Comparison of ENCODE assay signal across 9 cellular contexts in the genomic region with DNA sequence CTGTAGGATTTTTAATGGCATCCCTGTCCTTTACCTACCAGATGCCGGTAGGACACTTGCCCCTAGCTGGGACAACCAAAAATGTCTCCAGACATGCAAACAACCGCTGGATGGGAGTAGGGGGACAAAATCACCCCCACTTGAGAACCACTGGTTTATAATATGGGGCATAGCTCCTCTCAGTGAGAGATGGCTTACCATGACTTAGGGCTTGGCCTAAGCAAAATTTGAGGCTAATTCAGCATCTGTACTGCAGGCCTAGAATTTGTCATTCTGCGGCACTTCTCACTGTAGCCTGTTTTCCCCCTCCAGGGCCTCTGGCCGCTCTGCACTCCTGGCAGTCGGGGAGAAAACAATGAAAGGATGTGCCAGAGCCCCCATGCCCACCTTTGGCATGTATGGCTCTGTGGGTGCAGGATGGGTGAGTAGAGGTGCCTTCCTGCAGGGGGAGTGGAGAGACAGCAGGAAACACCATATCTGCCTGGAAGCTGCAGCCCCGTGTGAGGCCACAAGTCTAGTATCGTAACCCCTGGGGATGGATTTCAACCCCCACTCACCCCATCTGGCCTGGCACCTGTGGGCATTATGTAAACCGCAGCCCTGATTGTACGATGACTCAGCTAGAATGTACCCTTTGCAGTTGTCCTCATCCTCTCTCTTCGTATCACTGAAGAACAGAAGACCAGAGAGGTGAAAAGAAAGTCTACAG.
DNase-seq lines count a peak whose midpoint lies in the region; ATAC-seq and TF ChIP-seq lines count a peak whose summit lies in the region.
"Had no signal": no experiment of that assay in that cellular context is flagged by ENCODE, and none has a peak within 500 bp of the region (broad histone marks: within the 10 kb centered on the region; RNA-seq: fewer than 3 reads in every experiment).

No MANE protein-coding gene starts in this region.

- peak; percentile 64 for DNase-seq in Caki2 (ENCODE audit: low read depth)
- no peak for DNase-seq in NCI-H526 treated with DMSO at 0.1 percent for 48 hours (lab: John Stamatoyannopoulos, UW)
- no peak for DNase-seq in NCI-H1694 (lab: John Stamatoyannopoulos, UW)
- DNase-seq in hepatocyte (ENCODE audit: low spot score), result no peak
- DNase-seq in NOMO-1 treated with dmso at 0.1 percent for 144 hours (lab: John Stamatoyannopoulos, UW; ENCODE audit: unreplicated experiment), result no peak

- no peaks in the 10 kb centered on the region for H3K27me3 ChIP-seq in hepatocyte

- no peaks in the 10 kb centered on the region for H4K20me1 ChIP-seq in hepatocyte (ENCODE audit: insufficient read depth, poor library complexity, severe bottlenecking)

- no peak overlapping the region for H3K27ac Mint-ChIP-seq in activated T-helper 17 cell treated with anti-CD3 and anti-CD28 coated beads, Interleukin-2, amount 50 U/mL, for 72 hours
- H3K27ac Mint-ChIP-seq: memory B cell had no signal

- no peak for TF ChIP-seq CTCF in hepatocyte (IDR thresholded peaks at IDR 0.05; ENCODE audit: poor library complexity)

- peaks cover 5% of the 10 kb centered on the region for H3K4me1 Mint-ChIP-seq in activated T-helper 17 cell treated with anti-CD3 and anti-CD28 coated beads, Interleukin-2, amount 50 U/mL, for 72 hours
- H3K4me1 Mint-ChIP-seq: memory B cell had no signal

- in situ Hi-C loops in Caki2 (cut with HindIII; ENCODE audit: low pct_unique_long_range_greater_than_20kb, low sequenced_read_pairs), result no loop called here

- no peak overlapping the region for H3K27ac ChIP-seq in hepatocyte

- no peaks in the 10 kb centered on the region for H3K79me2 ChIP-seq in hepatocyte

- peaks cover 14% of the 10 kb centered on the region for H3K4me1 ChIP-seq in hepatocyte (ENCODE audit: insufficient read depth)

- ATAC-seq in GM19395 (IDR thresholded peaks at IDR 0.05; ENCODE audit: unreplicated experiment) (peak; percentile 68), HG03460 (IDR thresholded peaks at IDR 0.05; ENCODE audit: unreplicated experiment) (peak; percentile 65)
- ATAC-seq in activated T-helper 17 cell treated with anti-CD3 and anti-CD28 coated beads, Interleukin-2, amount 50 U/mL, for 72 hours (replicated peaks), result peak; percentile 14

- H3K4me3 ChIP-seq in hepatocyte, result no peak overlapping the region

- H3K36me3 ChIP-seq in hepatocyte (replicated peaks; ENCODE audit: insufficient read depth, low read depth), result no peaks in the 10 kb centered on the region

- no peaks in the 10 kb centered on the region for H3K36me3 Mint-ChIP-seq in activated T-helper 17 cell treated with anti-CD3 and anti-CD28 coated beads, Interleukin-2, amount 50 U/mL, for 72 hours (ENCODE audit: low read depth)
- H3K36me3 Mint-ChIP-seq: memory B cell had no signal

- H3K9me3 ChIP-seq in hepatocyte (ENCODE audit: low read depth), result no peaks in the 10 kb centered on the region

- H3K9me3 Mint-ChIP-seq in activated T-helper 17 cell treated with anti-CD3 and anti-CD28 coated beads, Interleukin-2, amount 50 U/mL, for 72 hours, result no peaks in the 10 kb centered on the region
- H3K9me3 Mint-ChIP-seq: memory B cell had no signal

- WGBS in hepatocyte (ENCODE audit: low lambda C conversion rate, missing lambda C conversion rate), result 87% methylated on average over 10 of the region's 10 CpGs

- no peak overlapping the region for H3K4me2 ChIP-seq in hepatocyte

- no peak overlapping the region for H3K4me3 Mint-ChIP-seq in activated T-helper 17 cell treated with anti-CD3 and anti-CD28 coated beads, Interleukin-2, amount 50 U/mL, for 72 hours
- H3K4me3 Mint-ChIP-seq: memory B cell had no signal

- H3K9me2 ChIP-seq in hepatocyte (replicated peaks; ENCODE audit: insufficient read depth), result no peaks in the 10 kb centered on the region

- H2AFZ ChIP-seq in hepatocyte, result no peak overlapping the region

- no peaks in the 10 kb centered on the region for H3K27me3 Mint-ChIP-seq in activated T-helper 17 cell treated with anti-CD3 and anti-CD28 coated beads, Interleukin-2, amount 50 U/mL, for 72 hours

Comparison
In these comparisons a context has a peak if more than half of its experiments do, and no peak if none do; other contexts are left out.
1. ATAC-seq: peak in every context shown above with its lines; median percentile 68 in GM19395; 65 in HG03460; 14 in activated T-helper 17 cell treated with anti-CD3 and anti-CD28 coated beads, Interleukin-2, amount 50 U/mL, for 72 hours.